Comparison of ENCODE assay signal across 15 cellular contexts in the genomic region with DNA sequence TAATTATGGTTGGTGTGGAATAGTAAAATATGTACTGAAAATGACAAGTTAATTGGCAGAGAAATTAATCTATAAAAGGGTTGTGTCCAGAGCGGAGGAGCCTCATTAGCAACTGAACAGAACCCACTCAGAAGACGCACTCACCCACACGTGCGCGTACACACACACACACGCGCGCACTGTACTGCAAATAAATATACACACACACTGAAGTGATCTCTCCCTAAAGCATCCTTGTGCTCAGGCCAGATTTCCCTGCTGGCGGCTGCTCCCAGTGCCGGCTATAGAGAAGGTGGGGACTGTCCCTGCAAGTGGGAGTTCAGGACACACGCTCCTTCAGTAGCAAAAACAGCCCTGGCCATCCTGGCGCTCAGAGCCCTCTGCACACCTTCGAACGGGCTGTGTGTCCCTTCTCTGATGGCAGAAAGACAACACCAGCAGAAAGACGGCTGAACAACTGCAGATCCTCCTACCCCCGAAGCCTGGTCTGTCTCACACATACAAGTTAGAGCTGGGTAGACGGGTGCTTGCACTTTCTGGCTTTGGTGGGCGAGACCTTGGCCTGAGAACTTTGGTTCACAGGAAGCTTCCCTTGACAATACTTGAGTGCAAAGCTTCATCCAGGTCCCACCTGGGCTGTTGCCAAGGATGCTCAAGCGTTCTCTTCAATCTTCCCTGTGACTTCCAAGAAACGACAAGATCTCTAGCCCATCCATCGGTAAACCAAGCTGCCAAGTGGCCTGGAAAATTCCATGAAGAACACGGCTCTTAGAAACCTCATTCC.
A peak's percentile ranks its signal among the peaks of the same experiment; 100 is the strongest.
DNase-seq lines count a peak whose midpoint lies in the region; ATAC-seq, FAIRE-seq and TF ChIP-seq lines count a peak whose summit lies in the region.
"Had no signal": no experiment of that assay in that cellular context is flagged by ENCODE, and none has a peak within 500 bp of the region (broad histone marks: within the 10 kb centered on the region; RNA-seq: fewer than 3 reads in every experiment).

No MANE protein-coding gene starts in this region.

- peaks cover 11% of the 10 kb centered on the region for H4K20me1 ChIP-seq in HepG2 (ENCODE audit: insufficient read depth, low read length)

- BruUV-seq in HepG2 (replicated peaks; lab: Mats Ljungman, UMichigan) = no TSS peak

- no peak for TF ChIP-seq EP300 in HepG2 (IDR thresholded peaks at IDR 0.05; ENCODE audit: low read depth in 2 of 2, low read length in 2 of 2)
- TF ChIP-seq EP300 in HepG2 (CRISPR knock-in tag; IDR thresholded peaks at IDR 0.05; ENCODE audit: borderline replicate concordance) = no peak
- TF ChIP-seq EP300 in esophagus muscularis mucosa (IDR thresholded peaks at IDR 0.05) = no peak

- H3K36me3 ChIP-seq in right lobe of liver (peaks cover 0 to 18% (median 2%) of the 10 kb centered on the region in 4 donors), HepG2 (replicated peaks in 1 of 2; ENCODE audit: control insufficient read depth in 1 of 2, insufficient read depth in 2 of 2, low read length in 2 of 2) (peaks cover 29 to 64% of the 10 kb centered on the region in 2 experiments), esophagus muscularis mucosa (peaks cover 0 to 60% (median 6%) of the 10 kb centered on the region in 4 donors), neutrophil (peaks cover 99% of the 10 kb centered on the region), upper lobe of right lung (peaks cover 42% of the 10 kb centered on the region), right atrium auricular region (no peaks in the 10 kb centered on the region)
- H3K36me3 ChIP-seq: HAP-1 had no signal

- DNase-seq in right lobe of liver (peak in 2 of 3 donors; percentile 31 to 37), HepG2 (ENCODE audit: low spot score) (no peak), esophagus muscularis mucosa (ENCODE audit: extremely low spot score) (no peak), upper lobe of right lung (peak; percentile 39), right atrium auricular region (ENCODE audit: low spot score) (no peak), NOMO-1 treated with DMSO at 0.1 percent for 48 hours (lab: John Stamatoyannopoulos, UW; ENCODE audit: unreplicated experiment) (no peak)
- DNase-seq: CD4-positive, alpha-beta memory T cell; EL; MV-4-11; NCI-H774; SHP77 treated with DMSO at 0.1 percent for 48 hours had no signal

- 69% methylated on average over 15 of the region's 22 CpGs for WGBS in right lobe of liver (ENCODE audit: insufficient coverage, low coverage, low lambda C conversion rate, missing lambda C conversion rate)
- 91% methylated on average over 20 of the region's 22 CpGs for WGBS in HepG2 (ENCODE audit: low lambda C conversion rate)
- WGBS in esophagus muscularis mucosa = 60% methylated on average over 20 of the region's 22 CpGs

- H3K79me2 ChIP-seq in HepG2 (ENCODE audit: insufficient read depth, low read length) = no peaks in the 10 kb centered on the region

- H3K4me2 ChIP-seq in HepG2 (ENCODE audit: low read depth, low read length) = no peak overlapping the region

- TF ChIP-seq RAD21 in HepG2 (CRISPR knock-in tag; IDR thresholded peaks at IDR 0.05) = no peak

- H2AFZ ChIP-seq in HepG2 (ENCODE audit: low read length) = no peak overlapping the region

- intact Hi-C loops in right lobe of liver (cut with DNase I) (no loop called here), HepG2 (cut with micrococcal nuclease; ENCODE audit: unreplicated experiment) (no loop called here), esophagus muscularis mucosa (cut with DNase I) (no loop called here), upper lobe of right lung (cut with DNase I) (no loop called here)

- H3K9me3 ChIP-seq in right lobe of liver (no peaks in the 10 kb centered on the region), HepG2 (ENCODE audit: low read length) (no peaks in the 10 kb centered on the region; the same call in 1 of the 2 replicates), esophagus muscularis mucosa (no peaks in the 10 kb centered on the region), neutrophil (no peaks in the 10 kb centered on the region), upper lobe of right lung (no peaks in the 10 kb centered on the region), right atrium auricular region (no peaks in the 10 kb centered on the region)
- H3K9me3 ChIP-seq: HAP-1 had no signal

- in situ Hi-C loops in HepG2 (cut with HindIII; ENCODE audit: extremely low pct_ligation_motif_present, low pct_unique_long_range_greater_than_20kb) = no loop called here

- H3K27ac ChIP-seq in right lobe of liver (no peak overlapping the region), HepG2 (ENCODE audit: extremely low read length, insufficient read depth, low read length) (no peak overlapping the region), esophagus muscularis mucosa (replicated peaks in 1 of 4) (peak overlapping the region; percentile 91 to 95 (median 92)), neutrophil (peak overlapping the region; percentile 13), upper lobe of right lung (no peak overlapping the region), right atrium auricular region (no peak overlapping the region)

- TF ChIP-seq CTCF in right lobe of liver (IDR thresholded peaks at IDR 0.05) (no peak), HepG2 (CRISPR knock-in tag; IDR thresholded peaks at IDR 0.05) (no peak), esophagus muscularis mucosa (IDR thresholded peaks at IDR 0.05) (no peak), neutrophil (IDR thresholded peaks at IDR 0.05) (no peak), upper lobe of right lung (IDR thresholded peaks at IDR 0.05) (no peak), right atrium auricular region (IDR thresholded peaks at IDR 0.05) (no peak)

- POLR2A ChIA-PET in HepG2 (lab: Yijun Ruan, JAX) = no interaction called here

- no peak for FAIRE-seq in HepG2 (lab: Jason Lieb, UNC)
- FAIRE-seq: RCC 7860 had no signal

- no peak overlapping the region for H3K4me3 ChIP-seq in right lobe of liver
- H3K4me3 ChIP-seq in HepG2 (replicated peaks in 1 of 3; ENCODE audit: insufficient read depth in 1 of 3, low read depth in 2 of 3, low read length in 3 of 3) = no peak overlapping the region
- no peak overlapping the region for H3K4me3 ChIP-seq in esophagus muscularis mucosa
- no peak overlapping the region for H3K4me3 ChIP-seq in neutrophil (ENCODE audit: low read depth in 1 of 2, low read length in 1 of 2)
- no peak overlapping the region for H3K4me3 ChIP-seq in upper lobe of right lung
- no peak overlapping the region for H3K4me3 ChIP-seq in right atrium auricular region
- H3K4me3 ChIP-seq: HAP-1 had no signal

- no peak overlapping the region for H3K9ac ChIP-seq in HepG2 (ENCODE audit: insufficient read depth, low read depth, low read length)

- TF ChIP-seq POLR2A in right lobe of liver (IDR thresholded peaks at IDR 0.05) (no peak), HepG2 (IDR thresholded peaks at IDR 0.05; ENCODE audit: insufficient read depth in 1 of 2, low read depth in 2 of 2, low read length in 2 of 2) (no peak), esophagus muscularis mucosa (IDR thresholded peaks at IDR 0.05; ENCODE audit: low read depth) (no peak)

- H3K27me3 ChIP-seq in right lobe of liver (no peaks in the 10 kb centered on the region), HepG2 (ENCODE audit: control insufficient read depth in 1 of 2, insufficient read depth in 2 of 2, low read length in 2 of 2) (no peaks in the 10 kb centered on the region), esophagus muscularis mucosa (no peaks in the 10 kb centered on the region), neutrophil (no peaks in the 10 kb centered on the region), upper lobe of right lung (no peaks in the 10 kb centered on the region), right atrium auricular region (no peaks in the 10 kb centered on the region)

- H3K4me1 ChIP-seq in right lobe of liver = no peaks in the 10 kb centered on the region
- H3K4me1 ChIP-seq in HepG2 (ENCODE audit: insufficient read depth, low read length) = peaks cover 41% of the 10 kb centered on the region
- H3K4me1 ChIP-seq in esophagus muscularis mucosa = peaks cover 7 to 82% (median 82%) of the 10 kb centered on the region in 4 donors
- peaks cover 0 to under 1% of the 10 kb centered on the region in 2 experiments for H3K4me1 ChIP-seq in neutrophil (ENCODE audit: control insufficient read depth in 1 of 2, insufficient read depth in 1 of 2, low read depth in 1 of 2, low read length in 1 of 2)
- no peaks in the 10 kb centered on the region for H3K4me1 ChIP-seq in upper lobe of right lung
- no peaks in the 10 kb centered on the region for H3K4me1 ChIP-seq in right atrium auricular region
- H3K4me1 ChIP-seq: HAP-1 had no signal

- no peak for ATAC-seq in right lobe of liver
- no peak for ATAC-seq in HepG2
- no peak for ATAC-seq in upper lobe of right lung
- no peak for ATAC-seq in HG02571 (IDR thresholded peaks at IDR 0.05; ENCODE audit: unreplicated experiment)

- CTCF ChIA-PET in HepG2 (lab: Yijun Ruan, JAX; ENCODE audit: low intra/inter-chr PET ratio, low total read pairs) = no interaction called here

TF ChIP-seq in HepG2, 621 proteins besides CTCF, POLR2A, EP300 and RAD21 (continues in another document):
- TF ChIP-seq, protein P1, sequence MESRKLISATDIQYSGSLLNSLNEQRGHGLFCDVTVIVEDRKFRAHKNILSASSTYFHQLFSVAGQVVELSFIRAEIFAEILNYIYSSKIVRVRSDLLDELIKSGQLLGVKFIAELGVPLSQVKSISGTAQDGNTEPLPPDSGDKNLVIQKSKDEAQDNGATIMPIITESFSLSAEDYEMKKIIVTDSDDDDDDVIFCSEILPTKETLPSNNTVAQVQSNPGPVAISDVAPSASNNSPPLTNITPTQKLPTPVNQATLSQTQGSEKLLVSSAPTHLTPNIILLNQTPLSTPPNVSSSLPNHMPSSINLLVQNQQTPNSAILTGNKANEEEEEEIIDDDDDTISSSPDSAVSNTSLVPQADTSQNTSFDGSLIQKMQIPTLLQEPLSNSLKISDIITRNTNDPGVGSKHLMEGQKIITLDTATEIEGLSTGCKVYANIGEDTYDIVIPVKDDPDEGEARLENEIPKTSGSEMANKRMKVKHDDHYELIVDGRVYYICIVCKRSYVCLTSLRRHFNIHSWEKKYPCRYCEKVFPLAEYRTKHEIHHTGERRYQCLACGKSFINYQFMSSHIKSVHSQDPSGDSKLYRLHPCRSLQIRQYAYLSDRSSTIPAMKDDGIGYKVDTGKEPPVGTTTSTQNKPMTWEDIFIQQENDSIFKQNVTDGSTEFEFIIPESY (CRISPR knock-in tag; IDR thresholded peaks at IDR 0.05) = no peak

Comparison
In these comparisons a context has a peak if more than half of its experiments do, and no peak if none do; other contexts are left out.
1. DNase-seq: peak in right lobe of liver (2 of 3) and upper lobe of right lung (single experiment); none in HepG2 (single experiment), esophagus muscularis mucosa (single experiment), right atrium auricular region (single experiment) and NOMO-1 treated with DMSO at 0.1 percent for 48 hours (single experiment).
2. H3K27ac ChIP-seq: peak in esophagus muscularis mucosa (4 of 4) and neutrophil (single experiment); none in right lobe of liver (0 of 3), HepG2 (single experiment), upper lobe of right lung (single experiment) and right atrium auricular region (0 of 2).